ENCODE assay signal across 1 cellular context in the genomic region with DNA sequence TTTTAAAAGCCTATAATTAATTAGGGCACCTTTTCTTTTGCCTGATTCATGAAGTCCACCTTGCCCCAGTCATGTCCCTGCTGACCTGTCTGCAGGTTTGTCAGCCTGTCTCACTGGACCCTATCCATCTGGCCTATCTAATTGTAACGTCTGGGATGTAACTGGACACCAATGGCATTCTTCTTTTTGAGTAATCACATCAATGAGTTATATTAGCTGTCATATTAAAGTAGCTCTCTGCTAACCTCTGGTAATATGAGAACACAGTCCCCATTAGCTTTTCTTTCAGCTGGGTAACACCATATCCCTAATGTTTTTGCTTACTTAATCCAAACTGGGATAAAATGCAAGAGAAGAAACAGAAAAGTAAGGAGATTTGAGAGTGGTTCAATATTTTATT.
TF ChIP-seq lines count a peak whose summit lies in the region.

No MANE protein-coding gene starts in this region.

TF ChIP-seq in SK-N-SH, 30 proteins besides CTCF, POLR2A, EP300 and RAD21 (continued from another document):
- no peak for TF ChIP-seq REST (IDR thresholded peaks at IDR 0.05; ENCODE audit: low read depth, low read length)
- peak; percentile 75 for TF ChIP-seq TCF12 (IDR thresholded peaks at IDR 0.05)
- TF ChIP-seq TEAD4 (IDR thresholded peaks at IDR 0.05; ENCODE audit: borderline replicate concordance, insufficient read depth): peak; percentile 27; the same call in 1 of the 2 replicates
- TF ChIP-seq GABPA (IDR thresholded peaks at IDR 0.05; ENCODE audit: low read depth): no peak
- TF ChIP-seq POLR2AphosphoS5 (IDR thresholded peaks at IDR 0.05; ENCODE audit: low read depth, low read length): peak; percentile 67; the same call in 1 of the 2 replicates
- 0 out of 2 replicates have a peak, but pooled peaks have one; percentile 23 for TF ChIP-seq SIN3A (IDR thresholded peaks at IDR 0.05; ENCODE audit: borderline replicate concordance, low read depth, low read length)
- TF ChIP-seq RXRA (IDR thresholded peaks at IDR 0.05; ENCODE audit: borderline replicate concordance, low read depth): peak; percentile 63; the same call in 1 of the 2 replicates
- TF ChIP-seq, protein P1, sequence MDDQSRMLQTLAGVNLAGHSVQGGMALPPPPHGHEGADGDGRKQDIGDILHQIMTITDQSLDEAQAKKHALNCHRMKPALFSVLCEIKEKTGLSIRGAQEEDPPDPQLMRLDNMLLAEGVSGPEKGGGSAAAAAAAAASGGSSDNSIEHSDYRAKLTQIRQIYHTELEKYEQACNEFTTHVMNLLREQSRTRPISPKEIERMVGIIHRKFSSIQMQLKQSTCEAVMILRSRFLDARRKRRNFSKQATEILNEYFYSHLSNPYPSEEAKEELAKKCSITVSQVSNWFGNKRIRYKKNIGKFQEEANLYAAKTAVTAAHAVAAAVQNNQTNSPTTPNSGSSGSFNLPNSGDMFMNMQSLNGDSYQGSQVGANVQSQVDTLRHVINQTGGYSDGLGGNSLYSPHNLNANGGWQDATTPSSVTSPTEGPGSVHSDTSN (IDR thresholded peaks at IDR 0.05): peak; percentile 89
- TF ChIP-seq FOSL2 (IDR thresholded peaks at IDR 0.05; ENCODE audit: borderline replicate concordance, low read depth): peak; percentile 21; the same call in 1 of the 2 replicates
TF ChIP-seq in SK-N-SH: peak in this region for 8.
